ENCODE assay signal across 16 cellular contexts in the genomic region with DNA sequence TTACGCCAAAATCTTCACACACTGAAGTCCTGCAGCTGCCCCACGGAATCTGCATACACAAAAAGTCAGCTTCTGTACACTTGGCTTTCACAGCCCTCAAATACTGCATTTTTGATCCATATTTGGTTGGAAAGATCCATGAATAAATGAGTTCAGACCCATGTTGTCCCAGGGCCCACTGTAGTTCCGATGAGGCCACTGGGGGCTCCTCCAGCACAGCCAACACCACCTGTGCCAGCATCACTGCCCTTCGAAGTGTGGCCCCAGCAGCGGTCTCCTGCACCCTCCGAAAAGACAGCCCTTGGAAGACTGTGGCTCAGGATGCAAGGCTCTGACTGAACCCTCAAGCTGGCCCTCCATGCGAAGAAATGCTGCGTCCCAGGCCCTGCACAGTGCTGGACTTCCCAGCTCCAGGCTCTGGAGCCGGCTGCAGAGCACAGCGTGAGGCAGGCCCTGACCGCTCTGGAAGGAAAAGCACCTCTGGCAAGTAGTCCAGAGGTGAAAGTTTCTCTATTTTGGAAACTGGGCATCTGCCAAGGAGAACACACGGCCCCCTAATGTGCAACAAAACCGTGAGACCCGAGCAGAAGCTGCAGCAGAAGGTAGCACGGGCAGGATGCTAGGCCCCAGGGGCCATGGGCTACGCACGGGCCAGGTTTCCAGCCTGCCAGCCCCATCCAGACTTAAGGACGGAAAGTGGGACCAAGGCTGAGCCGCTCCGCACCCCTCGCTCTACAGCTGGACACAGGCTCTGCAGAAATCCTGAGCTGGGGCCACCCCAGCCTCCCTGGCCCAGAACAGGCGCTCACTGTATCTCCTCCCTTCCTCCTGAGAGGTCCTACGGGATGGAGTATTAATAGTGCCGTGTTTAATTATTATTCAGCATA.
DNase-seq lines count a peak whose midpoint lies in the region; ATAC-seq and TF ChIP-seq lines count a peak whose summit lies in the region.
"Had no signal": no experiment of that assay in that cellular context is flagged by ENCODE, and none has a peak within 500 bp of the region (broad histone marks: within the 10 kb centered on the region; RNA-seq: fewer than 3 reads in every experiment).

No MANE protein-coding gene starts in this region.

- H2BK5ac ChIP-seq in IMR-90 (ENCODE audit: low read depth, low read length, poor library complexity, severe bottlenecking) = no peak overlapping the region

- H2AK5ac ChIP-seq in IMR-90 (ENCODE audit: low read depth, low read length) = no peak overlapping the region

- H3K14ac ChIP-seq in IMR-90 (replicated peaks; ENCODE audit: low read depth, low read length) = no peak overlapping the region

- ATAC-seq in activated naive CD8-positive, alpha-beta T cell treated with anti-CD3 and anti-CD28 coated beads, Interleukin-2, amount 50 U/mL, for 24 hours = peak; percentile 12
- no peak for ATAC-seq in IMR-90 (ENCODE audit: low read depth)
- peak; percentile 12 for ATAC-seq in body of pancreas
- ATAC-seq in aorta (ENCODE audit: low FRiP score) = peak; percentile 36

- H3K4me1 ChIP-seq in IMR-90 (ENCODE audit: control insufficient read depth, insufficient read depth, low read length) (no peaks in the 10 kb centered on the region), body of pancreas (peaks cover 8% of the 10 kb centered on the region), aorta (ENCODE audit: control insufficient read depth in 1 of 2, insufficient read depth in 2 of 2, low read length in 2 of 2) (no peaks in the 10 kb centered on the region)

- H3K56ac ChIP-seq in IMR-90 (ENCODE audit: extremely low read depth, insufficient read depth, low read length) = no peak overlapping the region

- H2BK120ac ChIP-seq in IMR-90 (ENCODE audit: low read depth, low read length) = no peak overlapping the region

- no peaks in the 10 kb centered on the region for H4K20me1 ChIP-seq in IMR-90 (ENCODE audit: insufficient read depth, low read length)

- H3K9ac ChIP-seq in IMR-90 (ENCODE audit: low read depth, low read length) = no peak overlapping the region

- H3K36me3 ChIP-seq in IMR-90 (ENCODE audit: control insufficient read depth, insufficient read depth, low read length) (no peaks in the 10 kb centered on the region), body of pancreas (replicated peaks in 1 of 2; ENCODE audit: insufficient read depth in 1 of 2, low read depth in 2 of 2) (no peaks in the 10 kb centered on the region), aorta (ENCODE audit: control insufficient read depth in 1 of 2, insufficient read depth in 2 of 2, low read length in 1 of 2) (no peaks in the 10 kb centered on the region)

- no peak overlapping the region for H3K4ac ChIP-seq in IMR-90 (ENCODE audit: low read depth, low read length)

- H3K4me1 Mint-ChIP-seq in activated naive CD8-positive, alpha-beta T cell treated with anti-CD3 and anti-CD28 coated beads, Interleukin-2, amount 50 U/mL, for 24 hours = no peaks in the 10 kb centered on the region
- no peaks in the 10 kb centered on the region for H3K4me1 Mint-ChIP-seq in activated naive CD8-positive, alpha-beta T cell treated with anti-CD3 and anti-CD28 coated beads for 36 hours
- H3K4me1 Mint-ChIP-seq: CD14-positive monocyte had no signal

- H3K18ac ChIP-seq in IMR-90 (ENCODE audit: low read depth, low read length) = no peak overlapping the region

- no peak overlapping the region for H3K27ac Mint-ChIP-seq in activated naive CD8-positive, alpha-beta T cell treated with anti-CD3 and anti-CD28 coated beads, Interleukin-2, amount 50 U/mL, for 24 hours
- no peak overlapping the region for H3K27ac Mint-ChIP-seq in activated naive CD8-positive, alpha-beta T cell treated with anti-CD3 and anti-CD28 coated beads for 36 hours
- H3K27ac Mint-ChIP-seq: HFFc6 had no signal

- POLR2A ChIA-PET in IMR-90 (lab: Charles Lee; ENCODE audit: unreplicated experiment) (no interaction called here), HEK293T (lab: Yijun Ruan, JAX) (no interaction called here)

- 50% methylated on average over 12 of the region's 24 CpGs; no CpG with 5 or more reads in 1 of the 2 experiments for WGBS in IMR-90 (ENCODE audit: extremely low coverage in 2 of 2, insufficient read length in 1 of 2), 2 experiments
- 88 to 90% methylated on average over 16 to 24 of the region's 24 CpGs for WGBS in body of pancreas, 2 donors
- 75 to 77% methylated on average over 24 of the region's 24 CpGs for WGBS in aorta, 2 donors

- H3K9me3 Mint-ChIP-seq in activated naive CD8-positive, alpha-beta T cell treated with anti-CD3 and anti-CD28 coated beads, Interleukin-2, amount 50 U/mL, for 24 hours = no peaks in the 10 kb centered on the region
- no peaks in the 10 kb centered on the region for H3K9me3 Mint-ChIP-seq in activated naive CD8-positive, alpha-beta T cell treated with anti-CD3 and anti-CD28 coated beads for 36 hours

- H2AFZ ChIP-seq in IMR-90 (replicated peaks; ENCODE audit: low read length, poor library complexity) = peak overlapping the region; percentile 32

- H3K23ac ChIP-seq in IMR-90 (ENCODE audit: low read depth, low read length) = no peak overlapping the region

- H3K27ac ChIP-seq in IMR-90 (ENCODE audit: insufficient read depth, low read length) = no peak overlapping the region
- no peak overlapping the region for H3K27ac ChIP-seq in body of pancreas
- H3K27ac ChIP-seq in aorta (ENCODE audit: low read depth in 1 of 2, low read length in 2 of 2) = no peak overlapping the region

- H4K5ac ChIP-seq in IMR-90 (ENCODE audit: low read depth, low read length) = no peak overlapping the region

- H3K4me3 ChIP-seq in IMR-90 (ENCODE audit: insufficient read depth, low read depth, low read length) = no peak overlapping the region
- no peak overlapping the region for H3K4me3 ChIP-seq in body of pancreas
- no peak overlapping the region for H3K4me3 ChIP-seq in aorta (ENCODE audit: low read length in 2 of 2)

- dilution Hi-C loops in IMR-90 (cut with HindIII; ENCODE audit: low sequenced_read_pairs, unreplicated experiment) = no loop called here

- no peak overlapping the region for H3K4me2 ChIP-seq in IMR-90 (ENCODE audit: low read depth, low read length)

- peaks cover 70% of the 10 kb centered on the region for H3K9me3 ChIP-seq in IMR-90 (ENCODE audit: control insufficient read depth, insufficient read depth, low read length)
- no peaks in the 10 kb centered on the region for H3K9me3 ChIP-seq in body of pancreas
- no peaks in the 10 kb centered on the region for H3K9me3 ChIP-seq in aorta (ENCODE audit: control insufficient read depth, low read length)

- no peak for TF ChIP-seq POLR2A in IMR-90 (IDR thresholded peaks at IDR 0.05; ENCODE audit: low read depth, low read length)
- no peak for TF ChIP-seq POLR2A in body of pancreas (IDR thresholded peaks at IDR 0.05)

- no peak for DNase-seq in activated naive CD8-positive, alpha-beta T cell treated with anti-CD3 and anti-CD28 coated beads, Interleukin-2, amount 50 U/mL, for 24 hours
- no peak for DNase-seq in activated naive CD8-positive, alpha-beta T cell treated with anti-CD3 and anti-CD28 coated beads for 36 hours
- DNase-seq in IMR-90 (no peak), body of pancreas (no peak), aorta (no peak), HEK293T (ENCODE audit: extremely low spot score) (no peak)
- DNase-seq in activated naive CD4-positive, alpha-beta T cell treated with anti-CD3 and anti-CD28 coated beads, Interleukin-2, amount 50 U/mL, for 16 hours = no peak
- DNase-seq: 8988T, AML-193, HFFc6, KG1, NCI-H1436 treated with DMSO at 0.1 percent for 48 hours, NCI-H226, NCI-H748 treated with DMSO at 0.1 percent for 48 hours, Right ventricle myocardium superior had no signal

- no peak for TF ChIP-seq RAD21 in IMR-90 (IDR thresholded peaks at IDR 0.05; ENCODE audit: low read length)

- no peak overlapping the region for H2BK20ac ChIP-seq in IMR-90 (ENCODE audit: low read depth, low read length)

- no peak overlapping the region for H2BK15ac ChIP-seq in IMR-90 (ENCODE audit: low read depth, low read length)

- no peaks in the 10 kb centered on the region for H3K79me1 ChIP-seq in IMR-90 (ENCODE audit: low read depth in 1 of 2, low read length in 2 of 2)

- no peaks in the 10 kb centered on the region for H3K27me3 Mint-ChIP-seq in activated naive CD8-positive, alpha-beta T cell treated with anti-CD3 and anti-CD28 coated beads, Interleukin-2, amount 50 U/mL, for 24 hours
- H3K27me3 Mint-ChIP-seq in activated naive CD8-positive, alpha-beta T cell treated with anti-CD3 and anti-CD28 coated beads for 36 hours = no peaks in the 10 kb centered on the region

- in situ Hi-C loops in IMR-90 (cut with MboI; ENCODE audit: low sequenced_read_pairs) = no loop called here

- no peak overlapping the region for H4K91ac ChIP-seq in IMR-90 (ENCODE audit: insufficient read depth, low read depth, low read length)

- H3K4me3 Mint-ChIP-seq in activated naive CD8-positive, alpha-beta T cell treated with anti-CD3 and anti-CD28 coated beads, Interleukin-2, amount 50 U/mL, for 24 hours = no peak overlapping the region
- H3K4me3 Mint-ChIP-seq in activated naive CD8-positive, alpha-beta T cell treated with anti-CD3 and anti-CD28 coated beads for 36 hours = no peak overlapping the region
- H3K4me3 Mint-ChIP-seq: CD14-positive monocyte, HFFc6 had no signal

- no peak overlapping the region for H4K8ac ChIP-seq in IMR-90 (ENCODE audit: low read depth in 2 of 2, low read length in 2 of 2)

- H2AK9ac ChIP-seq in IMR-90 (replicated peaks; ENCODE audit: low read depth, low read length, poor library complexity) = no peak overlapping the region

- intact Hi-C loops in IMR-90 (cut with micrococcal nuclease) = no loop called here
- intact Hi-C loops in body of pancreas (cut with DNase I) = no loop called here
- intact Hi-C loops in aorta (cut with DNase I) = no loop called here

- no peaks in the 10 kb centered on the region for H3K36me3 Mint-ChIP-seq in activated naive CD8-positive, alpha-beta T cell treated with anti-CD3 and anti-CD28 coated beads, Interleukin-2, amount 50 U/mL, for 24 hours (ENCODE audit: low read depth)
- H3K36me3 Mint-ChIP-seq in activated naive CD8-positive, alpha-beta T cell treated with anti-CD3 and anti-CD28 coated beads for 36 hours = no peaks in the 10 kb centered on the region
- H3K36me3 Mint-ChIP-seq: CD14-positive monocyte had no signal

- H3K27me3 ChIP-seq in IMR-90 (ENCODE audit: control insufficient read depth, insufficient read depth, low read length) = no peaks in the 10 kb centered on the region
- no peaks in the 10 kb centered on the region for H3K27me3 ChIP-seq in body of pancreas
- H3K27me3 ChIP-seq in aorta (ENCODE audit: control insufficient read depth in 1 of 2, insufficient read depth in 2 of 2, low read length in 1 of 2) = no peaks in the 10 kb centered on the region

- no peaks in the 10 kb centered on the region for H3K9me1 ChIP-seq in IMR-90 (ENCODE audit: insufficient read depth, low read length)

- TF ChIP-seq CTCF in IMR-90 (conservative IDR thresholded peaks at IDR 0.05; ENCODE audit: low read depth, low read length) (no peak), body of pancreas (IDR thresholded peaks at IDR 0.05) (no peak)

- BruUV-seq in IMR-90 (replicated peaks; lab: Mats Ljungman, UMichigan) = no TSS peak

- CTCF ChIA-PET in IMR-90 (lab: Yijun Ruan, JAX) = no interaction called here
- CTCF ChIA-PET in HEK293T (lab: Yijun Ruan, JAX) = no interaction called here

TF ChIP-seq in IMR-90, 13 proteins besides CTCF, POLR2A, EP300 and RAD21 (continues in another document):
- TF ChIP-seq SMC3 (IDR thresholded peaks at IDR 0.05; ENCODE audit: low read depth, low read length) = no peak

TF ChIP-seq in HEK293T, 16 proteins besides CTCF, POLR2A, EP300 and RAD21 (continues in another document):
- no peak for TF ChIP-seq SP1 (IDR thresholded peaks at IDR 0.05)
- TF ChIP-seq LEF1 (IDR thresholded peaks at IDR 0.05; ENCODE audit: borderline replicate concordance) = no peak
